11 cellular contexts compared by ENCODE assay signal in the genomic region with DNA sequence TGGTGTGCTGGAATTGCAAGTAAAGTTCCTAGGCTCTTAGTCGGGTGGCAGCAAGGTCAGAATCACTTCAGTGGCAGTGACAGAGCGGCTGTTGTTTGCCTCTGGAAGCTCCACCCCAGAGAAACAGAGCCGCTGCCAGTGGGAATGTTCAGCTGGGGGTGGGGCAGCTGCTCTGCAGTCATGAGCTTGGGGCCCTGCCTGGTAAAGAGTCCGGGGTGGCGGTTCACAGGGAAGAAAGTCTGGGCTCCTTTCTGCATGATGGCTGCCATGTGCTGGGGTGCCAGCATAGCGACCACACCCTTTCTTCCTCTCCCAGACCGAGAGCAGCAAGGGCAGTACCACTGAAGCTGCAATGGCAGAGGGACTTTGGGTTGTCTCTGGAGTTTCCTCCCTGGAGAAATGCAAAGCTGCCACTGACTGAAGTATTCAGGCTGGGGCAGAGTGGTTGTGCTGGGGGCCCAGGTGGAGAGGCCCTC.
DNase-seq lines count a peak whose midpoint lies in the region; ATAC-seq and TF ChIP-seq lines count a peak whose summit lies in the region.
"Had no signal": no experiment of that assay in that cellular context is flagged by ENCODE, and none has a peak within 500 bp of the region (broad histone marks: within the 10 kb centered on the region; RNA-seq: fewer than 3 reads in every experiment).

No MANE protein-coding gene starts in this region.

- POLR2A ChIA-PET in naive thymus-derived CD8-positive, alpha-beta T cell (lab: Charles Lee), result no interaction called here

- H3K9me3 ChIP-seq in upper lobe of left lung, result no peaks in the 10 kb centered on the region

- no peak for TF ChIP-seq POLR2A in upper lobe of left lung (IDR thresholded peaks at IDR 0.05)

- peak overlapping the region in 1 of 10 donors; percentile 57 for H3K27ac Mint-ChIP-seq in naive thymus-derived CD8-positive, alpha-beta T cell
- H3K27ac Mint-ChIP-seq: activated naive CD8-positive, alpha-beta T cell; naive B cell had no signal

- H3K4me3 ChIP-seq in dorsolateral prefrontal cortex, result peak overlapping the region in 27 of 59 donors; percentile 2 to 52 (median 25)
- H3K4me3 ChIP-seq in upper lobe of left lung, result no peak overlapping the region

- H3K36me3 Mint-ChIP-seq in naive thymus-derived CD8-positive, alpha-beta T cell, result peaks cover 0 to 4% (median 0%) of the 10 kb centered on the region in 3 donors
- H3K36me3 Mint-ChIP-seq: activated naive CD8-positive, alpha-beta T cell had no signal

- no peak for TF ChIP-seq EP300 in upper lobe of left lung (IDR thresholded peaks at IDR 0.05)

- H3K9me3 Mint-ChIP-seq in naive thymus-derived CD8-positive, alpha-beta T cell, result peaks cover 0 to 23% (median 5%) of the 10 kb centered on the region in 9 donors

- H3K4me1 Mint-ChIP-seq in naive thymus-derived CD8-positive, alpha-beta T cell, result no peaks in the 10 kb centered on the region
- H3K4me1 Mint-ChIP-seq: naive B cell had no signal

- intact Hi-C loops in dorsolateral prefrontal cortex (cut with DNase I), result no loop called here

- 14 to 20% methylated on average over 7 of the region's 7 CpGs for WGBS in upper lobe of left lung, 2 donors

- ATAC-seq in upper lobe of left lung (ENCODE audit: low FRiP score in 2 of 2) (peak in 1 of 2 donors; percentile 52), HG03039 (IDR thresholded peaks at IDR 0.05; ENCODE audit: unreplicated experiment) (no peak)
- no peak for ATAC-seq in naive thymus-derived CD8-positive, alpha-beta T cell
- ATAC-seq: activated CD4-positive, CD25-positive, alpha-beta regulatory T cell treated with anti-CD3 and anti-CD28 coated beads, Interleukin-2, amount 50 U/mL, for 24 hours had no signal

- peak overlapping the region in 58 of 59 donors; percentile 10 to 91 (median 78) for H3K27ac ChIP-seq in dorsolateral prefrontal cortex
- no peak overlapping the region for H3K27ac ChIP-seq in upper lobe of left lung

- peak; percentile 2 for DNase-seq in NCI-H82 (lab: John Stamatoyannopoulos, UW)
- no peak for DNase-seq in NCI-H82 treated with DMSO at 0.1 percent for 48 hours (lab: John Stamatoyannopoulos, UW; ENCODE audit: unreplicated experiment)
- DNase-seq in dorsolateral prefrontal cortex, result peak; percentile 4 to 82 (median 76)
- DNase-seq in mucosa of gallbladder (ENCODE audit: low spot score), result peak; percentile 54
- DNase-seq in upper lobe of left lung, result peak; percentile 13 to 28
- DNase-seq in cerebellar cortex (ENCODE audit: low spot score), result no peak
- no peak for DNase-seq in naive thymus-derived CD8-positive, alpha-beta T cell
- DNase-seq: naive B cell had no signal

- peaks cover 2 to 16% (median 8%) of the 10 kb centered on the region in 5 donors for H3K27me3 Mint-ChIP-seq in naive thymus-derived CD8-positive, alpha-beta T cell
- H3K27me3 Mint-ChIP-seq: naive B cell had no signal

- H3K4me1 ChIP-seq in upper lobe of left lung, result peaks cover 0 to 10% (median 4%) of the 10 kb centered on the region in 4 donors

- peak in 1 of 56 donors; percentile 15 for TF ChIP-seq CTCF in dorsolateral prefrontal cortex (IDR thresholded peaks at IDR 0.05 in 54 of 56, conservative IDR thresholded peaks at IDR 0.05 in 2 of 56; ENCODE audit: low read depth in 1 of 56, partially characterized antibody in 56 of 56)
- no peak for TF ChIP-seq CTCF in upper lobe of left lung (IDR thresholded peaks at IDR 0.05)

- no peaks in the 10 kb centered on the region for H3K27me3 ChIP-seq in dorsolateral prefrontal cortex
- H3K27me3 ChIP-seq in upper lobe of left lung, result no peaks in the 10 kb centered on the region

- no peaks in the 10 kb centered on the region for H3K36me3 ChIP-seq in upper lobe of left lung

- H3K4me3 Mint-ChIP-seq in naive thymus-derived CD8-positive, alpha-beta T cell, result no peak overlapping the region
- H3K4me3 Mint-ChIP-seq: activated naive CD8-positive, alpha-beta T cell; naive B cell had no signal

Comparison
In these comparisons a context has a peak if more than half of its experiments do, and no peak if none do; other contexts are left out.
1. DNase-seq: peak in NCI-H82 (single experiment), dorsolateral prefrontal cortex (10 of 10), mucosa of gallbladder (single experiment) and upper lobe of left lung (2 of 2); none in NCI-H82 treated with DMSO at 0.1 percent for 48 hours (single experiment), cerebellar cortex (single experiment) and naive thymus-derived CD8-positive, alpha-beta T cell (0 of 10).
2. H3K27ac ChIP-seq: peak in dorsolateral prefrontal cortex (58 of 59); none in upper lobe of left lung (0 of 4).